ENCODE assay signal across 19 cellular contexts in the genomic region with DNA sequence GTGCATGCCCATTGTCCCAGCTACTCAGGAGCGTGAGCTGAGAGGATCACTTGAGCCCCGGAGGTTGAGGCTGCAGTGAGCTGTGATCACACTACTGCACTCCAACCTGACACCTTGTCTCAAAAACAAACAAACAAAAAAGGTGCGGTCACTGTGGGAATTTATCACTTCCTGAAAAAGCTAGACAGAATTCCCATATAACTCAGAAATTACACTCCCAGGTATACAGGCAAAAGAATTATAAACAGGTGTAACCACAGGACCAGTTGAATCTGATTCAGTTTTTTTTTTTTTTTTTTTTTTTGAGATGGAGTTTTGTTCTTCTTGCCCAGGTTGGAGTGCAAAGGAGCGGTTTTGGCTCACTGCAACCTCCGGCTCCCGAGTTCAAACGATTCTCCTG.
"Had no signal": no experiment of that assay in that cellular context is flagged by ENCODE, and none has a peak within 500 bp of the region (broad histone marks: within the 10 kb centered on the region; RNA-seq: fewer than 3 reads in every experiment).

No MANE protein-coding gene starts in this region.

- H3K4me2 ChIP-seq: neural progenitor cell, smooth muscle cell had no signal

- H3K4me1 ChIP-seq: foreskin keratinocyte had no signal

- H2AFZ ChIP-seq: neural progenitor cell had no signal

- H3K36me3 ChIP-seq: neural progenitor cell, ovary, suprapubic skin, thyroid gland had no signal

- H3K9me3 ChIP-seq: ovary, suprapubic skin, thyroid gland had no signal

- H3K27ac ChIP-seq: foreskin keratinocyte, neural progenitor cell, ovary, suprapubic skin, thyroid gland had no signal

- DNase-seq: effector CD4-positive, alpha-beta T cell; endodermal cell; erythroblast; foreskin keratinocyte; head of caudate nucleus; hippocampal formation; left ventricle myocardium superior; mesenchymal stem cell; midbrain; nucleus accumbens; ovary; right cardiac atrium; stimulated activated CD4-positive, alpha-beta T cell treated with anti-CD3 and anti-CD28 coated beads, Interleukin-2, amount 100 ng/mL, for 48 hours; stimulated activated naive CD8-positive, alpha-beta T cell treated with anti-CD3 and anti-CD28 coated beads, Interleukin-15, Interleukin-2, amounts not matched to agents 100 U/mL and 50 U/mL, for 24 hours; thyroid gland had no signal

- H3K4me3 ChIP-seq: lung, neural progenitor cell, ovary, smooth muscle cell, suprapubic skin, thyroid gland had no signal
